ENCODE assay signal across 8 cellular contexts in the genomic region with DNA sequence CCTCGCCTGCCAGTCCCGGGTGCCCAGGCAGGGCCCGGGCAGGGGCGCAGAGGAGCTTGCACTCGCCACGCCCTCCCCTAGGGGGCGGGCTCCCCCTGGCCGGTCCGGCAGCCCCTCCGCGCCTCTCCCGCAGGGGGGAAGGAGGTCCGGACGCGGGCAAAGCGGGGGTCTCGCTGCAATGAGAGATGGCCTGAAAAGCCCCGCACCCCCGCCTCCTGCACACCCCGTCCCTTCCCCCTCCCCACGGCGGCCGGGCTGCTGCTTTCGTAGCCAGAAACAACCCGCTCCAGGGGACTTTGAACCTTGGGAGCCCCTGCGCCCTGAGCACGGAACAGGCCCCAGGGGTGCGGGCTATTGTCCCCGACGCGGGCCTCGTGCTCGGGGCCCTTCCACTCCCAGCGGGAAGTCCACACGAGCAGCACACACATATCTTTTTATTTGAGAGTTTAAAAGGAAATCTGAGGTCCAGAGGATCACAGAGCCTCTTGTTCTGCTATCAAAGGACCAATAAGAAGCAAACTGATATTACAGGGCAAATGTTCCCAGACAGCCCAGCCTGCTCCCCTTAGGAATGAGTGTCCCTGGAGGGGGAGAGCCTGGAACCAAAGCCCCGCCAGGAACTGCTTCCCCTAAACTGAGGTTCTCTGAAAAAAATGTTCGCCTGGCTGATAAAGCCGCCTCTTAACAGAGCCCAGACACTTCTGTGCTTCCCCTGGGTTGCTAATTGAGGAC. TPM values are rescaled to one million over a fixed set of nuclear protein-coding genes. Genes with fewer than 3 reads are reported as not detected.
DNase-seq lines count a peak whose midpoint lies in the region; FAIRE-seq and TF ChIP-seq lines count a peak whose summit lies in the region.

No MANE protein-coding gene starts in this region.

- peaks cover 10% of the 10 kb centered on the region; the same call in 1 of the 2 replicates for H3K4me1 ChIP-seq in SJCRH30

- in situ Hi-C loops in brain microvascular endothelial cell (cut with HindIII; ENCODE audit: low pct_ligation_motif_present, low sequenced_read_pairs) = no loop called here

- TF ChIP-seq CTCF in AG10803 (conservative IDR thresholded peaks at IDR 0.05; ENCODE audit: low read length) (peak; percentile 47), brain microvascular endothelial cell (IDR thresholded peaks at IDR 0.05; ENCODE audit: low read depth, low read length, missing control alignments) (peak; percentile 70), kidney epithelial cell (IDR thresholded peaks at IDR 0.05; ENCODE audit: insufficient read depth, low read length, poor library complexity, severe bottlenecking) (peak; percentile 75)

- H3K4me3 ChIP-seq in AG10803 (ENCODE audit: low read length) (no peak overlapping the region), SJCRH30 (peak overlapping the region; percentile 44), brain microvascular endothelial cell (ENCODE audit: low read depth, low read length) (no peak overlapping the region), kidney epithelial cell (ENCODE audit: low read depth, low read length) (no peak overlapping the region)

- DNase-seq in AG10803 (ENCODE audit: low read depth) (no peak), GM12892 (ENCODE audit: insufficient read length) (peak; percentile 86), SJCRH30 (peak; percentile 65 to 77), brain microvascular endothelial cell (no peak), kidney epithelial cell (ENCODE audit: low read depth) (no peak), inferior parietal cortex (ENCODE audit: extremely low spot score) (no peak), occipital lobe (lab: John Stamatoyannopoulos, UW) (no peak)
- peak; percentile 26 to 54 for DNase-seq in stimulated activated CD4-positive, alpha-beta T cell treated with anti-CD3 and anti-CD28 coated beads, Interleukin-4, amount 100 ng/mL, for 4 hours

- H3K36me3 ChIP-seq in SJCRH30 = no peaks in the 10 kb centered on the region
- H3K36me3 ChIP-seq in brain microvascular endothelial cell (replicated peaks) = no peaks in the 10 kb centered on the region
- H3K36me3 ChIP-seq in kidney epithelial cell (ENCODE audit: control insufficient read depth, insufficient read depth, low read length) = no peaks in the 10 kb centered on the region

- FAIRE-seq in GM12892 (lab: Jason Lieb, UNC) = peak; percentile 38

- H3K9me3 ChIP-seq in SJCRH30 (replicated peaks) = no peaks in the 10 kb centered on the region

- TF ChIP-seq POLR2A in GM12892 (IDR thresholded peaks at IDR 0.05; ENCODE audit: low read depth, low read length) = no peak

- peaks cover 38% of the 10 kb centered on the region for H3K27me3 ChIP-seq in SJCRH30
- H3K27me3 ChIP-seq in brain microvascular endothelial cell (replicated peaks) = peaks cover 34% of the 10 kb centered on the region
- peaks cover 52% of the 10 kb centered on the region for H3K27me3 ChIP-seq in kidney epithelial cell (ENCODE audit: control insufficient read depth, insufficient read depth, low read length)

- H3K27ac ChIP-seq in SJCRH30 = no peak overlapping the region
- H3K27ac ChIP-seq in brain microvascular endothelial cell = peak overlapping the region; percentile 26

RNA-seq across cellular contexts. Expression of a gene that starts 5.8 kb away (rescaled TPM):
- polyA plus RNA-seq in GM12892 (2012; ENCODE audit: missing spikeins) = 4.1 TPM
- 26.3 and 30.2 TPM in 2 replicates for total RNA-seq in SJCRH30 (2014; rRNA removed; shearing (Covaris generic))
- total RNA-seq in kidney epithelial cell (24.0 and 28.6 TPM in 2 replicates), occipital lobe (19.2 TPM)

RNA-seq across cellular contexts. Expression of a gene that starts 48.2 kb away (rescaled TPM):
- 1.6 TPM for polyA plus RNA-seq in GM12892 (2012; ENCODE audit: missing spikeins)
- 8.2 and 11.3 TPM in 2 replicates for total RNA-seq in SJCRH30 (2014; rRNA removed; shearing (Covaris generic))
- total RNA-seq in kidney epithelial cell = 2.5 and 2.7 TPM in 2 replicates
- total RNA-seq in occipital lobe = 8.4 TPM

Comparison
In these comparisons a context has a peak if more than half of its experiments do, and no peak if none do; other contexts are left out.
1. DNase-seq: peak in GM12892 (single experiment), SJCRH30 (2 of 2) and stimulated activated CD4-positive, alpha-beta T cell treated with anti-CD3 and anti-CD28 coated beads, Interleukin-4, amount 100 ng/mL, for 4 hours (2 of 2); none in AG10803 (single experiment), brain microvascular endothelial cell (single experiment), kidney epithelial cell (single experiment), inferior parietal cortex (single experiment) and occipital lobe (single experiment).
2. Peak in every context shown above with its lines, with median percentiles within 50 percentile points of each other: CTCF ChIP-seq.